ENCODE assay signal across 3 cellular contexts in genomic region chr15:61726166-61726565, GRCh38.
"Had no signal": no experiment of that assay in that cellular context is flagged by ENCODE, and none has a peak within 500 bp of the region (broad histone marks: within the 10 kb centered on the region; RNA-seq: fewer than 3 reads in every experiment).

No MANE protein-coding gene starts in this region.

- DNase-seq: GDM1, GF-D8 had no signal

- H3K4me3 ChIP-seq: GM12878 had no signal
